ENCODE assay signal across 30 cellular contexts in the genomic region with DNA sequence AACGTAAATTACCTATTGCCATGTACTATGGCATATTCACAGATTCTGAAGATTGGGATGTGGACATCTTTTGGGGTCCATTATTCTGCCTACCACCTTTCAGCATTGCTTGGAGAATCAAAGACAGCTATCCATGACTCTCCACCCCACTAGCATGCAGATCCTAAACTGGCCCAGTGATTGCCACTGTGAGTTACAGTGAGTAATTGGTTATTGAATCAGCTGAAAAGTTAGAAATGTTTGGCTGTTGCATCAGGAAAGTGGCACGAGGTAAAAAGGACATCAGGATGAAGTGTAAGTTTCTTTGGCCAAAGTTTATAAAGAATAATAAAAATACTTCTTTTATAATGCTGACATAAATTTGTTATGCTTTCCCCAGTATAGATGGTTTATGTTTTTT.
"Had no signal": no experiment of that assay in that cellular context is flagged by ENCODE, and none has a peak within 500 bp of the region (broad histone marks: within the 10 kb centered on the region; RNA-seq: fewer than 3 reads in every experiment).

No MANE protein-coding gene starts in this region.

- H3K9me3 ChIP-seq: MG63, Peyer's patch had no signal

- H3K4me3 ChIP-seq: MG63, Peyer's patch, SK-N-MC had no signal

- H3K27ac ChIP-seq: Peyer's patch, SK-N-MC, VCaP had no signal

- H3K36me3 ChIP-seq: MG63, Peyer's patch had no signal

- H3K27me3 ChIP-seq: MG63, Peyer's patch had no signal

- FAIRE-seq: TTC549 had no signal

- DNase-seq: activated CD4-positive, alpha-beta memory T cell treated with anti-CD3 and anti-CD28 coated beads for 36 hours; activated CD4-positive, alpha-beta T cell treated with anti-CD3 and anti-CD28 coated beads, Interleukin-2, amount 10 ng/mL, durations not matched to agents 7 days and 5 days; activated CD4-positive, CD25-positive, alpha-beta regulatory T cell; activated CD8-positive, alpha-beta memory T cell treated with anti-CD3 and anti-CD28 coated beads, Interleukin-2, amount 50 U/mL, for 4 hours; activated gamma-delta T cell treated with Interleukin-2 at 50 U/mL for 16 hours; activated naive CD4-positive, alpha-beta T cell treated with anti-CD3 and anti-CD28 coated beads, Interleukin-2, amount 10 ng/mL, durations not matched to agents 7 days and 5 days; activated naive CD8-positive, alpha-beta T cell treated with anti-CD3 and anti-CD28 coated beads for 36 hours; activated T-cell treated with anti-CD3 and anti-CD28 coated beads, Interleukin-2, amount 50 U/mL, for 72 hours; caudate nucleus; MG63; MV-4-11; NCI-H1092 treated with DMSO at 0.1 percent for 48 hours; NCI-H1417 treated with DMSO at 0.1 percent for 48 hours; NCI-H1694; NCI-H2029; NCI-H2107; NCI-H2171 treated with DMSO at 0.1 percent for 48 hours; NCI-H226; NCI-H510A; NCI-H69; NK-92 treated with Interleukin-12 subunit alpha and Interleukin-12 subunit beta, amount 100 ng/mL, for 24 hours; OCI-M1; Peyer's patch; SIG-M5; T-cell; T-helper 2 cell; T1000 had no signal

- H3K4me1 ChIP-seq: Peyer's patch had no signal

- ATAC-seq: activated T-cell treated with anti-CD3 and anti-CD28 coated beads, Interleukin-2, amount 50 U/mL, for 72 hours; T-cell had no signal
